In genomic region chr3:193732391-193732790, GRCh38 we compare ENCODE assay signal across 1 cellular context.
TF ChIP-seq lines count a peak whose summit lies in the region.

No MANE protein-coding gene starts in this region.

TF ChIP-seq in SK-N-SH treated with all-trans-retinoic acid at 6 μM for 48 hours, 23 proteins besides CTCF, POLR2A, EP300 and RAD21 (continued from another document):
- TF ChIP-seq OSR1 (CRISPR knock-in tag; IDR thresholded peaks at IDR 0.05) (no peak), ARNTL (CRISPR knock-in tag; IDR thresholded peaks at IDR 0.05; ENCODE audit: borderline replicate concordance, low read depth) (no peak), ZFP3 (CRISPR knock-in tag; IDR thresholded peaks at IDR 0.05) (no peak), CREB5 (CRISPR knock-in tag; IDR thresholded peaks at IDR 0.05; ENCODE audit: low read depth) (no peak), PPARA (CRISPR knock-in tag; IDR thresholded peaks at IDR 0.05; ENCODE audit: borderline replicate concordance) (no peak), GLIS3 (CRISPR knock-in tag; IDR thresholded peaks at IDR 0.05) (no peak), CSDC2 (CRISPR knock-in tag; IDR thresholded peaks at IDR 0.05) (no peak), ESRRG (CRISPR knock-in tag; IDR thresholded peaks at IDR 0.05) (no peak)
- TF ChIP-seq, protein P1, sequence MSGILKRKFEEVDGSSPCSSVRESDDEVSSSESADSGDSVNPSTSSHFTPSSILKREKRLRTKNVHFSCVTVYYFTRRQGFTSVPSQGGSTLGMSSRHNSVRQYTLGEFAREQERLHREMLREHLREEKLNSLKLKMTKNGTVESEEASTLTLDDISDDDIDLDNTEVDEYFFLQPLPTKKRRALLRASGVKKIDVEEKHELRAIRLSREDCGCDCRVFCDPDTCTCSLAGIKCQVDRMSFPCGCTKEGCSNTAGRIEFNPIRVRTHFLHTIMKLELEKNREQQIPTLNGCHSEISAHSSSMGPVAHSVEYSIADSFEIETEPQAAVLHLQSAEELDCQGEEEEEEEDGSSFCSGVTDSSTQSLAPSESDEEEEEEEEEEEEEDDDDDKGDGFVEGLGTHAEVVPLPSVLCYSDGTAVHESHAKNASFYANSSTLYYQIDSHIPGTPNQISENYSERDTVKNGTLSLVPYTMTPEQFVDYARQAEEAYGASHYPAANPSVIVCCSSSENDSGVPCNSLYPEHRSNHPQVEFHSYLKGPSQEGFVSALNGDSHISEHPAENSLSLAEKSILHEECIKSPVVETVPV (CRISPR knock-in tag; IDR thresholded peaks at IDR 0.05): no peak
TF ChIP-seq in SK-N-SH treated with all-trans-retinoic acid at 6 μM for 48 hours: peak in this region for 0.
